ENCODE assay signal across 14 cellular contexts in genomic region chr11:10233581-10233980, GRCh38.
DNase-seq lines count a peak whose midpoint lies in the region; ATAC-seq, FAIRE-seq and TF ChIP-seq lines count a peak whose summit lies in the region.
"Had no signal": no experiment of that assay in that cellular context is flagged by ENCODE, and none has a peak within 500 bp of the region (broad histone marks: within the 10 kb centered on the region; RNA-seq: fewer than 3 reads in every experiment).

No MANE protein-coding gene starts in this region.

- H3K4me1 Mint-ChIP-seq in activated T-helper 17 cell treated with anti-CD3 and anti-CD28 coated beads, Interleukin-2, amount 50 U/mL, for 72 hours: peaks cover 5% of the 10 kb centered on the region

- H3K27me3 Mint-ChIP-seq in activated T-helper 17 cell treated with anti-CD3 and anti-CD28 coated beads, Interleukin-2, amount 50 U/mL, for 72 hours: no peaks in the 10 kb centered on the region
- H3K27me3 Mint-ChIP-seq: stimulated activated naive B cell treated with anti-CD40 and anti-IgM and Interleukin-4, amounts not matched to agents 10 μg/mL and 1 μg/mL and 100 μg/mL, for 72 hours had no signal

- no peak for TF ChIP-seq POLR2A in endothelial cell of umbilical vein (IDR thresholded peaks at IDR 0.05; ENCODE audit: low read depth, low read length)

- H3K36me3 Mint-ChIP-seq in activated T-helper 17 cell treated with anti-CD3 and anti-CD28 coated beads, Interleukin-2, amount 50 U/mL, for 72 hours (ENCODE audit: low read depth): no peaks in the 10 kb centered on the region

- POLR2A ChIA-PET in endothelial cell of umbilical vein (lab: Charles Lee): no interaction called here

- H2AFZ ChIP-seq in endothelial cell of umbilical vein (ENCODE audit: low read depth, low read length): no peak overlapping the region

- DNase-seq in EH (ENCODE audit: low read depth) (peak; percentile 90), RCC 7860 (ENCODE audit: low spot score) (peak; percentile 57), endothelial cell of umbilical vein (ENCODE audit: low read depth, low spot score) (peak; percentile 44), omental fat pad (ENCODE audit: low spot score) (no peak)
- no peak for DNase-seq in stimulated activated CD8-positive, alpha-beta memory T cell treated with anti-CD3 and anti-CD28 coated beads, Interleukin-4, amount 100 ng/mL, for 48 hours
- DNase-seq: activated CD4-positive, alpha-beta T cell treated with anti-CD3 and anti-CD28 coated beads for 48 hours; activated gamma-delta T cell; CD8-positive, alpha-beta memory T cell; head of caudate nucleus; NCI-H1694 treated with DMSO at 0.1 percent for 48 hours; stimulated activated naive B cell treated with anti-CD40 and anti-IgM and Interleukin-4, amounts not matched to agents 10 μg/mL and 1 μg/mL and 100 μg/mL, for 72 hours had no signal

- no peak overlapping the region for H3K4me2 ChIP-seq in endothelial cell of umbilical vein (ENCODE audit: insufficient read depth, low read length)

- H3K27me3 ChIP-seq in endothelial cell of umbilical vein (ENCODE audit: control insufficient read depth in 2 of 2, insufficient read depth in 2 of 2, low read length in 2 of 2): no peaks in the 10 kb centered on the region

- H3K4me1 ChIP-seq in endothelial cell of umbilical vein (ENCODE audit: control insufficient read depth, extremely low read depth, insufficient read depth, low read length): no peaks in the 10 kb centered on the region

- H3K36me3 ChIP-seq in endothelial cell of umbilical vein (ENCODE audit: control insufficient read depth in 2 of 2, extremely low read depth in 1 of 2, insufficient read depth in 2 of 2, low read length in 2 of 2): no peaks in the 10 kb centered on the region

- ATAC-seq in omental fat pad (ENCODE audit: low FRiP score): peak; percentile 93
- no peak for ATAC-seq in HG02678 (IDR thresholded peaks at IDR 0.05; ENCODE audit: unreplicated experiment)
- ATAC-seq in activated T-helper 17 cell treated with anti-CD3 and anti-CD28 coated beads, Interleukin-2, amount 50 U/mL, for 72 hours (replicated peaks): no peak
- no peak for ATAC-seq in HG03139 (IDR thresholded peaks at IDR 0.05; ENCODE audit: unreplicated experiment)
- ATAC-seq: stimulated activated naive B cell treated with anti-CD40 and anti-IgM and Interleukin-4, amounts not matched to agents 10 μg/mL and 1 μg/mL and 100 μg/mL, for 72 hours had no signal

- no peak overlapping the region for H3K27ac ChIP-seq in endothelial cell of umbilical vein (ENCODE audit: insufficient read depth, low read depth, low read length)

- no peaks in the 10 kb centered on the region for H3K9me1 ChIP-seq in endothelial cell of umbilical vein (replicated peaks; ENCODE audit: control insufficient read depth, extremely low read depth, insufficient read depth, low read length)

- peaks cover 10% of the 10 kb centered on the region for H3K79me2 ChIP-seq in endothelial cell of umbilical vein (ENCODE audit: control insufficient read depth, insufficient read depth, low read length)

- H4K20me1 ChIP-seq in endothelial cell of umbilical vein (replicated peaks; ENCODE audit: control insufficient read depth, extremely low read depth, insufficient read depth, low read length): no peaks in the 10 kb centered on the region

- intact Hi-C loops in endothelial cell of umbilical vein (cut with micrococcal nuclease): no loop called here

- no peak for FAIRE-seq in RCC 7860 (lab: Jason Lieb, UNC)
- peak; percentile 78 for FAIRE-seq in endothelial cell of umbilical vein (lab: Jason Lieb, UNC)

- TF ChIP-seq CTCF in endothelial cell of umbilical vein (IDR thresholded peaks at IDR 0.05; ENCODE audit: extremely low read depth in 1 of 2, insufficient read depth in 1 of 2, low read depth in 1 of 2, low read length in 2 of 2) (no peak), omental fat pad (IDR thresholded peaks at IDR 0.05) (no peak)

- H3K4me3 Mint-ChIP-seq in activated T-helper 17 cell treated with anti-CD3 and anti-CD28 coated beads, Interleukin-2, amount 50 U/mL, for 72 hours: no peak overlapping the region
- H3K4me3 Mint-ChIP-seq: CD8-positive, alpha-beta memory T cell; stimulated activated naive B cell treated with anti-CD40 and anti-IgM and Interleukin-4, amounts not matched to agents 10 μg/mL and 1 μg/mL and 100 μg/mL, for 72 hours had no signal

- no TSS peak for BruUV-seq in endothelial cell of umbilical vein (replicated peaks; lab: Mats Ljungman, UMichigan)

- H3K9me3 ChIP-seq in endothelial cell of umbilical vein (replicated peaks; ENCODE audit: control insufficient read depth, insufficient read depth, low read length): no peaks in the 10 kb centered on the region

- no peak overlapping the region for H3K4me3 ChIP-seq in endothelial cell of umbilical vein (replicated peaks in 1 of 3; ENCODE audit: insufficient read depth in 1 of 3, low read depth in 1 of 3, low read length in 3 of 3)

- CTCF ChIA-PET in endothelial cell of umbilical vein (lab: Charles Lee): interaction anchor here (0.6 to 2.2 kb wide), 10 partner anchors 9 to 207 kb away, joined by 3 to 17 read pairs (median 4); no protein-coding TSS in a partner anchor

- H3K9ac ChIP-seq in endothelial cell of umbilical vein (replicated peaks; ENCODE audit: extremely low read depth, insufficient read depth, low read length): no peak overlapping the region

- H3K27ac Mint-ChIP-seq in activated T-helper 17 cell treated with anti-CD3 and anti-CD28 coated beads, Interleukin-2, amount 50 U/mL, for 72 hours: no peak overlapping the region
- H3K27ac Mint-ChIP-seq: CD8-positive, alpha-beta memory T cell; stimulated activated naive B cell treated with anti-CD40 and anti-IgM and Interleukin-4, amounts not matched to agents 10 μg/mL and 1 μg/mL and 100 μg/mL, for 72 hours had no signal

- dilution Hi-C loops in endothelial cell of umbilical vein (cut with MboI; ENCODE audit: extremely low pct_ligation_motif_present, low sequenced_read_pairs): no loop called here

- no peaks in the 10 kb centered on the region for H3K9me3 Mint-ChIP-seq in activated T-helper 17 cell treated with anti-CD3 and anti-CD28 coated beads, Interleukin-2, amount 50 U/mL, for 72 hours
- H3K9me3 Mint-ChIP-seq: CD8-positive, alpha-beta memory T cell had no signal

TF ChIP-seq in endothelial cell of umbilical vein, 7 proteins besides CTCF, POLR2A, EP300 and RAD21:
- TF ChIP-seq JUN (IDR thresholded peaks at IDR 0.05; ENCODE audit: borderline replicate concordance, insufficient read depth, insufficient read length, low read depth) (peak; percentile 25), EZH2 (IDR thresholded peaks at IDR 0.05; ENCODE audit: borderline replicate concordance, low read depth, low read length, severe bottlenecking) (no peak), MYC (IDR thresholded peaks at IDR 0.05; ENCODE audit: low read depth, low read length) (no peak), MAX (IDR thresholded peaks at IDR 0.05; ENCODE audit: insufficient read depth, insufficient read length) (no peak), FOS (IDR thresholded peaks at IDR 0.05; ENCODE audit: borderline replicate concordance, insufficient read depth, low read length) (peak; percentile 73), GATA2 (IDR thresholded peaks at IDR 0.05; ENCODE audit: insufficient read depth, insufficient read length, low read depth, low read length) (peak; percentile 86), POLR2AphosphoS5 (IDR thresholded peaks at IDR 0.05; ENCODE audit: insufficient read depth, low read depth, low read length) (no peak)

Comparison
In these comparisons a context has a peak if more than half of its experiments do, and no peak if none do; other contexts are left out.
1. DNase-seq: peak in EH (single experiment), RCC 7860 (single experiment) and endothelial cell of umbilical vein (single experiment); none in omental fat pad (single experiment) and stimulated activated CD8-positive, alpha-beta memory T cell treated with anti-CD3 and anti-CD28 coated beads, Interleukin-4, amount 100 ng/mL, for 48 hours (single experiment).